Comparison of ENCODE assay signal across 8 cellular contexts in genomic region chr4:74364649-74365491, GRCh38.
DNase-seq lines count a peak whose midpoint lies in the region; ATAC-seq and TF ChIP-seq lines count a peak whose summit lies in the region.

A gene with protein sequence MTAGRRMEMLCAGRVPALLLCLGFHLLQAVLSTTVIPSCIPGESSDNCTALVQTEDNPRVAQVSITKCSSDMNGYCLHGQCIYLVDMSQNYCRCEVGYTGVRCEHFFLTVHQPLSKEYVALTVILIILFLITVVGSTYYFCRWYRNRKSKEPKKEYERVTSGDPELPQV (plus strand): TSS chr4:74365145. CDS start chr4:74365309, 164 bp downstream.

- H3K27ac Mint-ChIP-seq in T-helper 1 cell treated with Interleukin-12 subunit alpha and Interleukin-12 subunit beta and Interleukin-4 antibody, amounts not matched to agents 30 μg/mL and 1 μg/mL, for 36 hours, result no peak within 1 kb of the TSS
- no peak within 1 kb of the TSS for H3K27ac Mint-ChIP-seq in nephron

- TF ChIP-seq CTCF in WI38 (IDR thresholded peaks at IDR 0.05; ENCODE audit: low read depth, low read length) (no peak), fibroblast of pulmonary artery (IDR thresholded peaks at IDR 0.05; ENCODE audit: low read length, missing control alignments) (no peak), nephron (IDR thresholded peaks at IDR 0.05; ENCODE audit: unreplicated experiment in 3 of 3) (no peak)

- H3K4me3 ChIP-seq in WI38 (ENCODE audit: low read depth, low read length) (peak within 1 kb of the TSS; percentile 64), fibroblast of pulmonary artery (replicated peaks; ENCODE audit: low read depth, low read length) (peak within 1 kb of the TSS; percentile 63)

- peaks cover 9% of the 10 kb centered on the region for H3K4me1 Mint-ChIP-seq in T-helper 1 cell treated with Interleukin-12 subunit alpha and Interleukin-12 subunit beta and Interleukin-4 antibody, amounts not matched to agents 30 μg/mL and 1 μg/mL, for 36 hours (ENCODE audit: low read depth)
- H3K4me1 Mint-ChIP-seq in nephron, result peaks cover 18% of the 10 kb centered on the region

- H3K36me3 Mint-ChIP-seq in T-helper 1 cell treated with Interleukin-12 subunit alpha and Interleukin-12 subunit beta and Interleukin-4 antibody, amounts not matched to agents 30 μg/mL and 1 μg/mL, for 36 hours (ENCODE audit: low read depth), result no peaks in the 10 kb centered on the region
- no peaks in the 10 kb centered on the region for H3K36me3 Mint-ChIP-seq in nephron (ENCODE audit: low read depth)

- no peaks in the 10 kb centered on the region for H3K9me3 Mint-ChIP-seq in T-helper 1 cell treated with Interleukin-12 subunit alpha and Interleukin-12 subunit beta and Interleukin-4 antibody, amounts not matched to agents 30 μg/mL and 1 μg/mL, for 36 hours
- no peaks in the 10 kb centered on the region for H3K9me3 Mint-ChIP-seq in nephron

- DNase-seq in T-helper 1 cell (no peak), fibroblast of pulmonary artery (ENCODE audit: low read depth) (peak; percentile 61), dedifferentiated amniotic fluid mesenchymal stem cell (ENCODE audit: extremely low spot score) (no peak), midbrain (lab: John Stamatoyannopoulos, UW) (no peak)

- H3K27me3 Mint-ChIP-seq in T-helper 1 cell treated with Interleukin-12 subunit alpha and Interleukin-12 subunit beta and Interleukin-4 antibody, amounts not matched to agents 30 μg/mL and 1 μg/mL, for 36 hours (ENCODE audit: low read depth), result peaks cover 37% of the 10 kb centered on the region
- H3K27me3 Mint-ChIP-seq in nephron (ENCODE audit: low read depth), result peaks cover 58% of the 10 kb centered on the region

- ATAC-seq in HG02970 (IDR thresholded peaks at IDR 0.05; ENCODE audit: low FRiP score, unreplicated experiment), result peak; percentile 40

- peak within 1 kb of the TSS; percentile 66 for H3K4me3 Mint-ChIP-seq in T-helper 1 cell treated with Interleukin-12 subunit alpha and Interleukin-12 subunit beta and Interleukin-4 antibody, amounts not matched to agents 30 μg/mL and 1 μg/mL, for 36 hours
- peak within 1 kb of the TSS; percentile 73 to 81 (median 76) for H3K4me3 Mint-ChIP-seq in nephron
